7 cellular contexts compared by ENCODE assay signal in the genomic region with DNA sequence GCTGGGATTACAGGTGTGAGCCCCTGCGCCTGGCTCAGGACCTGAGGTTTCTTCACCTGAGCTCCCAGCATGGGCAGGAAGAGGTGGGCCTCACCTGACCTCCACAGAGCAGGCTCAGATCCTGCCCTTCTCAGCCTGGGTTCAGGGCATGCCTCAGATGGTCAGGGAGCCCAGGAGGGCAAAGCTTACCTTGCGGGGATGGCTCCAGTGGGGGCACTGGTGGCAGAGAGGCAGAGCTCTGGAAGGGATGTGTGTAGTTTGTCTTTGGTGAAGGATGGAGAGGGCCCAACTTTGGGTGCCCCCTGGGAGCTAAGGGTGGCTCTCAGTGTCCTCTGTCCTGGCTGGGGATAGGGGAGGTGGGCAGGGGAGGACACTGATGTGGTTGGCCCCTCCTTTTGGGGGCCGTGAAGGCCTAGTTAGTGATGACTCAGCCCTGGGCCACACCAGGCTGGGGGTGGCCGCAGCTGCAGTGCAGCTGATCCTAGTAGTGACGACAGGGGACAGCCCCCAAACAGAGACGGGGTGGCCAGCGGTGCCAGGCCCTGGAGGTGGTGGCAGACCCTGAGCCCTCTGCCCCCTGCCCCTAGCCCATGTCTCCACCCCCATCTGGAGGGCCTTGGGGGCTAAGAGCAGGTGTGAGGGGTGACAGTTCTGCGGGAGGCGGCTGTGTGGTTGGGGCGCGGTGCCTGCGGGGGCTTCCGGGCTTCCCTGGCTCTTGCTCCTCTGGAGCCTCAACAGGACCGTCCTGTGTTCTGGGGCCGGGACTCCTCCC. TPM values are rescaled to one million over a fixed set of nuclear protein-coding genes. Genes with fewer than 3 reads are reported as not detected.
DNase-seq lines count a peak whose midpoint lies in the region; FAIRE-seq and TF ChIP-seq lines count a peak whose summit lies in the region.
"Had no signal": no experiment of that assay in that cellular context is flagged by ENCODE, and none has a peak within 500 bp of the region (broad histone marks: within the 10 kb centered on the region; RNA-seq: fewer than 3 reads in every experiment).

No MANE protein-coding gene starts in this region.

- H3K27ac ChIP-seq in esophagus squamous epithelium (peak overlapping the region; percentile 76 to 92 (median 86)), prostate gland (peak overlapping the region; percentile 77 to 83)

- H3K27me3 Mint-ChIP-seq in immature natural killer cell (ENCODE audit: low read depth in 3 of 3), result peaks cover 0 to 7% (median 4%) of the 10 kb centered on the region in 3 donors

- TF ChIP-seq POLR2A in esophagus squamous epithelium (IDR thresholded peaks at IDR 0.05), result no peak
- no peak for TF ChIP-seq POLR2A in prostate gland (IDR thresholded peaks at IDR 0.05)

- H3K27me3 ChIP-seq in esophagus squamous epithelium, result peaks cover 0 to under 1% (median 0%) of the 10 kb centered on the region in 4 donors
- no peaks in the 10 kb centered on the region for H3K27me3 ChIP-seq in prostate gland (replicated peaks; ENCODE audit: insufficient read depth)

- H3K36me3 Mint-ChIP-seq in immature natural killer cell, result no peaks in the 10 kb centered on the region

- TF ChIP-seq CTCF in HFF-Myc (IDR thresholded peaks at IDR 0.05; ENCODE audit: low read depth, low read length, missing control alignments), result no peak
- no peak for TF ChIP-seq CTCF in esophagus squamous epithelium (IDR thresholded peaks at IDR 0.05)
- no peak for TF ChIP-seq CTCF in prostate gland (IDR thresholded peaks at IDR 0.05)

- WGBS in esophagus squamous epithelium, 2 donors, result 44 to 60% methylated on average over 2 to 4 of the region's 15 CpGs
- WGBS in prostate gland, result 79% methylated on average over 15 of the region's 15 CpGs

- H3K9me3 ChIP-seq in esophagus squamous epithelium, result no peaks in the 10 kb centered on the region
- no peaks in the 10 kb centered on the region for H3K9me3 ChIP-seq in prostate gland

- no peaks in the 10 kb centered on the region for H3K9me3 Mint-ChIP-seq in immature natural killer cell

- H3K4me1 Mint-ChIP-seq in immature natural killer cell, result peaks cover 3 to 4% of the 10 kb centered on the region in 2 donors

- H3K36me3 ChIP-seq in esophagus squamous epithelium (peaks cover 0 to 12% (median 0%) of the 10 kb centered on the region in 3 donors), prostate gland (no peaks in the 10 kb centered on the region)

- DNase-seq in HFF-Myc (ENCODE audit: extremely low read depth, low read depth) (no peak), esophagus squamous epithelium (lab: John Stamatoyannopoulos, UW) (no peak), prostate gland (ENCODE audit: low spot score) (no peak), GM19239 (ENCODE audit: insufficient read length, low spot score) (no peak), NCI-H2171 treated with DMSO at 0.1 percent for 48 hours (lab: John Stamatoyannopoulos, UW) (no peak), immature natural killer cell (no peak)
- DNase-seq: OCI-M1 had no signal

- peaks cover 57 to 97% (median 57%) of the 10 kb centered on the region in 3 donors for H3K4me1 ChIP-seq in esophagus squamous epithelium
- H3K4me1 ChIP-seq in prostate gland (replicated peaks), result peaks cover 43% of the 10 kb centered on the region

- intact Hi-C loops in esophagus squamous epithelium (cut with DNase I), result no loop called here
- intact Hi-C loops in prostate gland (cut with DNase I), result no loop called here

- no peak for FAIRE-seq in GM19239 (lab: Jason Lieb, UNC)

- no peak overlapping the region for H3K4me3 Mint-ChIP-seq in immature natural killer cell

- H3K4me3 ChIP-seq in HFF-Myc (replicated peaks; ENCODE audit: low read depth, low read length) (peak overlapping the region; percentile 14), esophagus squamous epithelium (peak overlapping the region in 3 of 4 donors; percentile 28 to 58 (median 38)), prostate gland (no peak overlapping the region)

- no peak overlapping the region for H3K27ac Mint-ChIP-seq in immature natural killer cell

RNA-seq across cellular contexts. Expression of a gene that starts 5.8 kb away (rescaled TPM):
- 10 to 100 TPM; 11.6 to 31.7 (median 16.5) TPM for total RNA-seq in esophagus squamous epithelium
- total RNA-seq in prostate gland, result 100 to 1,000 TPM; 118 to 170 TPM
- 1 to 10 TPM in 1 of 3 donors, under 1 TPM in 1, not detected in 1; 0.54 to 1.4 TPM for polyA plus RNA-seq in immature natural killer cell

RNA-seq across cellular contexts. Expression of a gene that starts 12.9 kb away (rescaled TPM):
- total RNA-seq in esophagus squamous epithelium, result under 1 TPM in 1 of 4 donors, not detected in 3; 0.48 TPM
- 1 to 10 TPM; 1.8 to 3.6 TPM for total RNA-seq in prostate gland
- polyA plus RNA-seq in immature natural killer cell, result not detected

RNA-seq across cellular contexts. Expression of a gene that starts 15.2 kb away (rescaled TPM):
- total RNA-seq in esophagus squamous epithelium, result 10 to 100 TPM in 2 of 4 donors, 1 to 10 TPM in 2; 7.8 to 26.0 (median 10.0) TPM
- total RNA-seq in prostate gland, result 10 to 100 TPM; 16.4 to 24.9 TPM
- polyA plus RNA-seq in immature natural killer cell, result 10 to 100 TPM; 26.4 to 31.6 (median 29.7) TPM

RNA-seq across cellular contexts. Expression of a gene that starts 15.3 kb away (rescaled TPM):
- 10 to 100 TPM; 22.8 to 79.7 (median 41.2) TPM for total RNA-seq in esophagus squamous epithelium
- total RNA-seq in prostate gland, result 100 to 1,000 TPM in 1 of 2 donors, 10 to 100 TPM in 1; 86.3 to 168 TPM
- 10 to 100 TPM; 18.0 to 50.1 (median 29.1) TPM for polyA plus RNA-seq in immature natural killer cell

RNA-seq across cellular contexts. Expression of a gene that starts 22.9 kb away (rescaled TPM):
- total RNA-seq in esophagus squamous epithelium (10 to 100 TPM; 31.3 to 56.1 (median 40.9) TPM), prostate gland (10 to 100 TPM; 30.7 to 74.3 TPM)
- polyA plus RNA-seq in immature natural killer cell, result 10 to 100 TPM in 1 of 3 donors, 1 to 10 TPM in 2; 1.8 to 10.4 (median 2.9) TPM

Comparison
In these comparisons a context has a peak if more than half of its experiments do, and no peak if none do; other contexts are left out.
1. H3K4me3 ChIP-seq: peak in HFF-Myc (single experiment) and esophagus squamous epithelium (3 of 4); none in prostate gland (0 of 2).